In the genomic region with DNA sequence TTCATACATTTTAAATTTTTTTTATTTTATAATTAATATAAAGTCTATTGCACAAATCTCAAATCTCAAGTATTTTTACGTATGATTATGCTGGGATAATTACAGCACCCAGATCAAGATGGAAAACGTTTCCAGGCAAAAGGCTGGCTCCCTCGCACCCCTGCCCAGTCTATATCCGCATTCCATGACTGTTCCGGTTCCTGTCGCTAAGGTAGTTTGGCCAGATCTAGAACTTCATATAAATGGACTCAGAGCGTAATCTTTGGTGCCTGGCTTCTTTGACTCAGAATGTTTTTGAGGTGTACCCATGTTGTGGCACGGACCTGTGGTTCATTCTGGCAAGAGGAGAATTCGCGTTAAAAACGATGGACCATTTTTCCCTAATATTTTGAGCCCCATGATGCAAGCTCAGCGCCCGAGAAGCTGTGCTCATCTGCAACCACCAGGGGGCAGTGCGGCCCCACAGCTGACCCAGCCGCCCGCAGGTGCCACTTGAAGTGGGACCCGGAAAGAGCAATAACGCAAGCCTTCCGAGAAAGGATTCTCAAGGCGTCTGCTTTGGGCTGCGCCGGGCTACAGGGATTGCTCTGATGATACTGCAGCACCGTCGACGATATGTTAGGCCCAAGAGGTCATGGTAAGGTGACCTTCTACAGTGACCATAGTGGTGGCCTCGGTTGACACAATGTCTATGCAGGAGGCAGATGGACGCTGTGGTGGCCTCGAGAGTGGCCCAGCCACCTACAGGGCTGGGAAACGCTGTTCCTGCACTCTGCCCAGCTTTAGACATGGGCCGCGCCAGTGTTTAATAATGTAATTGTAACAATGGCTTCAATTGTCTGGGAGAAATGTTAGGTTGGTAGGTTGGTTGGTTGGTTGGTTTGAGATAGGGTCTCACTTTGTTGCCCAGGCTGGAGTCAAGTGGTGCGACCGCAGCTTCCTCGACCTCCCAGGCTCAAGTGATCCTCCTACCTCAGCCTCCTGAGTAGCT, we compare ENCODE assay signal across 8 cellular contexts.
A peak's percentile ranks its signal among the peaks of the same experiment; 100 is the strongest.
DNase-seq lines count a peak whose midpoint lies in the region; ATAC-seq and TF ChIP-seq lines count a peak whose summit lies in the region.

No MANE protein-coding gene starts in this region.

- no peak overlapping the region for H3K27ac ChIP-seq in osteoblast (ENCODE audit: low read depth, low read length)
- H3K27ac ChIP-seq in testis = no peak overlapping the region

- no peak for ATAC-seq in GM19452 (IDR thresholded peaks at IDR 0.05; ENCODE audit: unreplicated experiment)

- no peaks in the 10 kb centered on the region for H4K20me1 ChIP-seq in osteoblast (ENCODE audit: insufficient read depth, low read length)

- intact Hi-C loops in testis (cut with DNase I; ENCODE audit: low total_unique reads) = loop anchor here (5.0 kb wide), 1 partner anchor 186 kb away; no protein-coding TSS in a partner anchor

- H2AFZ ChIP-seq in osteoblast (ENCODE audit: low read length) = peak overlapping the region; percentile 66

- WGBS in testis, 2 donors = 37 to 40% methylated on average over 34 of the region's 34 CpGs

- in situ Hi-C loops in G401 (cut with HindIII; ENCODE audit: low sequenced_read_pairs) = no loop called here

- no peaks in the 10 kb centered on the region for H3K36me3 ChIP-seq in osteoblast (ENCODE audit: insufficient read depth, low read length)
- H3K36me3 ChIP-seq in testis (ENCODE audit: low read depth, missing control alignments) = no peaks in the 10 kb centered on the region

- no peaks in the 10 kb centered on the region for H3K79me2 ChIP-seq in osteoblast (ENCODE audit: insufficient read depth, low read length)

- peak overlapping the region; percentile 11 for H3K4me3 ChIP-seq in Jurkat, Clone E6-1 (ENCODE audit: low read length)
- H3K4me3 ChIP-seq in osteoblast (ENCODE audit: insufficient read depth, low read length) = peak overlapping the region; percentile 43
- H3K4me3 ChIP-seq in testis = no peak overlapping the region

- H3K9me3 ChIP-seq in osteoblast (ENCODE audit: low read depth, low read length) (no peaks in the 10 kb centered on the region), testis (no peaks in the 10 kb centered on the region)

- H3K4me2 ChIP-seq in osteoblast (ENCODE audit: insufficient read depth, low read length) = peak overlapping the region; percentile 65

- TF ChIP-seq CTCF in osteoblast (IDR thresholded peaks at IDR 0.05; ENCODE audit: extremely low read depth, low read depth, low read length) (peak; percentile 95), testis (IDR thresholded peaks at IDR 0.05) (peak; percentile 92 to 98 (median 97))

- no peak for TF ChIP-seq POLR2A in testis (IDR thresholded peaks at IDR 0.05)

- H3K4me1 ChIP-seq in osteoblast (ENCODE audit: insufficient read depth, low read length) (peaks cover 5% of the 10 kb centered on the region), testis (peaks cover 9% of the 10 kb centered on the region)

- DNase-seq in G401 (ENCODE audit: low spot score) = peak; percentile 76
- DNase-seq in Jurkat, Clone E6-1 (ENCODE audit: low read depth, low spot score) = peak; percentile 49
- DNase-seq in SHP77 (lab: John Stamatoyannopoulos, UW) = peak; percentile 43 to 65
- DNase-seq in activated effector memory CD4-positive, alpha-beta T cell treated with Interleukin-2 at 50 U/mL for 16 hours = peak; percentile 57
- DNase-seq in foreskin melanocyte = peak; percentile 24
- DNase-seq in osteoblast (ENCODE audit: insufficient read length, low spot score, missing footprints) = peak; percentile 87
- peak; percentile 82 for DNase-seq in testis

- H3K27me3 ChIP-seq in osteoblast (ENCODE audit: insufficient read depth, low read length) (no peaks in the 10 kb centered on the region), testis (no peaks in the 10 kb centered on the region)

Comparison
In these comparisons a context has a peak if more than half of its experiments do, and no peak if none do; other contexts are left out.
1. DNase-seq: peak in every context shown above with its lines; median percentile 87 in osteoblast; 82 in testis; 76 in G401; 57 in activated effector memory CD4-positive, alpha-beta T cell treated with Interleukin-2 at 50 U/mL for 16 hours; 54 in SHP77; 49 in Jurkat, Clone E6-1; 24 in foreskin melanocyte.
2. H3K4me3 ChIP-seq: peak in Jurkat, Clone E6-1 (single experiment) and osteoblast (single experiment); none in testis (0 of 2).